ENCODE assay signal across 9 cellular contexts in the genomic region with DNA sequence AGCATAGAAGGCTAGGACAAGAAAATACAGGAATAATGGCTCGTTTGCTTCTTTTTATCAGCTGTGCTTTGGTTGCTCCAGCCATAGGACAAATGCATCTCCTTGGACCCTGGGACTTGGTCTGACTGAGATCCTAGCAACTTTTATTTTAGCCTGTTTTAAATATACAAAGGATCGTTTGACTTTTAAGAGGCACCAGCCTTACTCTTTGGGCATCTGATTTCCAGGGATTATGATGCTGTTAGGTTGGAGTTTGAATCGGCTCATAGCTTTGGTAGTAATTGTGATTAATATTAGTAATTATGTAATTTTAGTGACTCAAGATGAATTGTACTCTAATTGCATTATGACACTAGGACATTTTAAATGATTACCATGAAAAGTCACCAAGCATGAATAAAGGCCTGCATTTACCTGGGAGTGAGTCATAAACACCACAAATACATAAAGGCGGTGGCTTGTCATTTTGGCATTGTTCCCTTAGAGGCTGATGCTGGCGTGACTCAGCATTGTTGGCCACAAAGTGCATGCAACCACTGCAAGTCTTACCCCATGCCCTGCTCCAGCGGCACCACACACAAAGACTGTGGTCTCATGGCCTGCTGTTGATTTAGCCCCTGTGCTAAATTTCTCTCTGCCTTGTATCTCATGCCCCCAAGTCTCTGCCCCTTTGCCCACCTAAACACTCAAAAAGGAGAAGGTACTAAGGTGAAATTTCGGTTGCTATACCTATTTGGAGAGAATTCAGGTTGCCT. TPM values are rescaled to one million over a fixed set of nuclear protein-coding genes. Genes with fewer than 3 reads are reported as not detected.
DNase-seq lines count a peak whose midpoint lies in the region; ATAC-seq and TF ChIP-seq lines count a peak whose summit lies in the region.
"Had no signal": no experiment of that assay in that cellular context is flagged by ENCODE, and none has a peak within 500 bp of the region (broad histone marks: within the 10 kb centered on the region; RNA-seq: fewer than 3 reads in every experiment).

No MANE protein-coding gene starts in this region.

- no TSS peak for BruUV-seq in A673 (replicated peaks; lab: Mats Ljungman, UMichigan)

- peak; percentile 63 for DNase-seq in A673 (ENCODE audit: low spot score)
- peak; percentile 69 for DNase-seq in NCI-H345 (lab: John Stamatoyannopoulos, UW)
- peak; percentile 89 for DNase-seq in activated CD8-positive, alpha-beta T cell treated with anti-CD3 and anti-CD28 coated beads for 36 hours
- DNase-seq in renal cortical epithelial cell (ENCODE audit: low read depth): peak; percentile 99
- no peak for DNase-seq in NCI-H187 (lab: John Stamatoyannopoulos, UW)

- TF ChIP-seq CTCF in A673 (conservative IDR thresholded peaks at IDR 0.05; ENCODE audit: low read depth, low read length): no peak
- TF ChIP-seq CTCF in activated CD8-positive, alpha-beta T cell treated with anti-CD3 and anti-CD28 coated beads for 36 hours (IDR thresholded peaks at IDR 0.05): no peak

- peaks cover 6% of the 10 kb centered on the region for H3K4me1 ChIP-seq in A673 (ENCODE audit: insufficient read depth, low read length, poor library complexity, severe bottlenecking)

- H3K27me3 ChIP-seq in A673 (replicated peaks; ENCODE audit: insufficient read depth, low read depth, low read length, poor library complexity): no peaks in the 10 kb centered on the region

- H3K4me1 Mint-ChIP-seq in activated CD8-positive, alpha-beta T cell treated with anti-CD3 and anti-CD28 coated beads for 36 hours (ENCODE audit: low read depth): peaks cover 15% of the 10 kb centered on the region

- no peaks in the 10 kb centered on the region for H3K27me3 Mint-ChIP-seq in activated CD8-positive, alpha-beta T cell treated with anti-CD3 and anti-CD28 coated beads for 36 hours

- peak overlapping the region; percentile 55 for H3K27ac Mint-ChIP-seq in activated CD8-positive, alpha-beta T cell treated with anti-CD3 and anti-CD28 coated beads for 36 hours
- H3K27ac Mint-ChIP-seq: nephron had no signal

- H3K36me3 ChIP-seq in A673 (ENCODE audit: insufficient read depth, low read length, poor library complexity, severe bottlenecking): no peaks in the 10 kb centered on the region

- ATAC-seq in GM18867 (IDR thresholded peaks at IDR 0.05; ENCODE audit: unreplicated experiment) (peak; percentile 94), HG03066 (IDR thresholded peaks at IDR 0.05; ENCODE audit: low read depth, unreplicated experiment) (peak; percentile 87), esophagus mucosa (peak; percentile 99)
- ATAC-seq in activated CD8-positive, alpha-beta T cell treated with anti-CD3 and anti-CD28 coated beads for 36 hours: peak; percentile 87

- no peaks in the 10 kb centered on the region for H3K9me3 Mint-ChIP-seq in activated CD8-positive, alpha-beta T cell treated with anti-CD3 and anti-CD28 coated beads for 36 hours
- H3K9me3 Mint-ChIP-seq: nephron had no signal

- no peak overlapping the region for H3K27ac ChIP-seq in A673 (ENCODE audit: low read depth, low read length, poor library complexity, severe bottlenecking)

- H3K4me3 ChIP-seq in A673 (ENCODE audit: low read depth, low read length, poor library complexity, severe bottlenecking): no peak overlapping the region

- no peak overlapping the region for H3K4me3 Mint-ChIP-seq in activated CD8-positive, alpha-beta T cell treated with anti-CD3 and anti-CD28 coated beads for 36 hours
- H3K4me3 Mint-ChIP-seq: nephron had no signal

- no peaks in the 10 kb centered on the region for H3K36me3 Mint-ChIP-seq in activated CD8-positive, alpha-beta T cell treated with anti-CD3 and anti-CD28 coated beads for 36 hours (ENCODE audit: low read depth)

- no peaks in the 10 kb centered on the region for H3K9me3 ChIP-seq in A673 (ENCODE audit: low read depth, low read length, poor library complexity, severe bottlenecking)

- POLR2A ChIA-PET in A673 (lab: Charles Lee; ENCODE audit: low non-redundant PET): no interaction called here
- POLR2A ChIA-PET in activated CD8-positive, alpha-beta T cell treated with anti-CD3 and anti-CD28 coated beads for 36 hours (lab: Charles Lee): no interaction called here

- intact Hi-C loops in A673 (cut with micrococcal nuclease; ENCODE audit: unreplicated experiment): no loop called here
- intact Hi-C loops in activated CD8-positive, alpha-beta T cell treated with anti-CD3 and anti-CD28 coated beads for 36 hours (cut with micrococcal nuclease): no loop called here

- CTCF ChIA-PET in A673 (lab: Charles Lee): no interaction called here
- CTCF ChIA-PET in activated CD8-positive, alpha-beta T cell treated with anti-CD3 and anti-CD28 coated beads for 36 hours (lab: Charles Lee): interaction anchor here (1.1 to 1.6 kb wide), 2 partner anchors 12 to 96 kb away, joined by 3 to 5 read pairs; a partner anchor contains a TSS

RNA-seq across cellular contexts. Expression of a gene that starts 12.4 kb away (rescaled TPM):
- total RNA-seq in A673 (2021) (0.74 and 1.2 TPM in 2 replicates), esophagus mucosa (9.8 TPM), renal cortical epithelial cell (6.7 and 18.9 TPM in 2 replicates)
- total RNA-seq in activated CD8-positive, alpha-beta T cell treated with anti-CD3 and anti-CD28 coated beads for 36 hours: 1 to 10 TPM; 1.6 to 2.7 TPM

Comparison
In these comparisons a context has a peak if more than half of its experiments do, and no peak if none do; other contexts are left out.
1. DNase-seq: peak in A673 (single experiment), NCI-H345 (single experiment), activated CD8-positive, alpha-beta T cell treated with anti-CD3 and anti-CD28 coated beads for 36 hours (single experiment) and renal cortical epithelial cell (single experiment); none in NCI-H187 (0 of 2).
2. Peak in every context shown above with its lines, with median percentiles within 50 percentile points of each other: ATAC-seq.